Comparison of ENCODE assay signal across 1 cellular context in the genomic region with DNA sequence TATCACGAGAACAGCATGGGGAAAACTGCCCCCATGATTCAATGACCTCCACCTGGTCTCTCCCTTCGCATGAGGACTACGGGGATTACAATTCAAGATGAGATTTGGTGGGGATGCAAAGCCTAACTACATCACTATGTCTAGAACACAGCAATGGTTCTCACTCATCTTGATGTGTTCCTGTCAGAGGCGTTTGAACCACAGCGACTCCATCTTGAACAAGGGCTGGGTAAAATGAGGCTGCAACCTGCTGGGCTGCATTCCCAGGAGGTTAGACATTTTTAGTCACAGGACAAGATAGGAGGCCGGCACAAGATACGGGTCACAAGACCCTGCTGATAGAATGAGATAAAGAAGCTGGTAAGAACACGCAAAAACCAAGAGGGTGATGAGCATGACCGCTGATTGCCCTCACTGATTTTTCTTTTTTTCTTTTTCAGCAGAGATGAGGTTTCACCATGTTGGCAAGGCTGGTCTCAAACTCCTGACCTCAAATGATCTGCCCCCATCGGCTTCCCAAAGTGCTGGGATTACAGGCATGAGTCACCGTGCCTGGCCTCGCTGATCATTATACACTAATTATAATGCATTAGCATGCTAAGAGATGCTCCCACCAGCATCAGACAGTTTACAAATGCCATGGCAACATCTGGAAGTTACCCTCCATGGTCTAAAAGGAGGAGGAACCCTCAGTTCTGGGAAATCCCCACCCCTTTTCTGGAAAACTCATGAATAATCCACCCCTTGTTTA.
A peak's percentile ranks its signal among the peaks of the same experiment; 100 is the strongest.
TF ChIP-seq lines count a peak whose summit lies in the region.

No MANE protein-coding gene starts in this region.

TF ChIP-seq in K562, 482 proteins besides CTCF, POLR2A, EP300 and RAD21 (continued from another document and continues in another):
- TF ChIP-seq NFATC3 (IDR thresholded peaks at IDR 0.05), result no peak
- TF ChIP-seq GABPB2 (CRISPR knock-in tag; conservative IDR thresholded peaks at IDR 0.05), result no peak
- TF ChIP-seq ZNF324 (CRISPR knock-in tag; IDR thresholded peaks at IDR 0.05), result no peak
- TF ChIP-seq CHD4 (IDR thresholded peaks at IDR 0.05; ENCODE audit: insufficient read depth, insufficient replicate concordance, low read depth, low read length, poor library complexity, severe bottlenecking), result no peak
- TF ChIP-seq, protein P1, sequence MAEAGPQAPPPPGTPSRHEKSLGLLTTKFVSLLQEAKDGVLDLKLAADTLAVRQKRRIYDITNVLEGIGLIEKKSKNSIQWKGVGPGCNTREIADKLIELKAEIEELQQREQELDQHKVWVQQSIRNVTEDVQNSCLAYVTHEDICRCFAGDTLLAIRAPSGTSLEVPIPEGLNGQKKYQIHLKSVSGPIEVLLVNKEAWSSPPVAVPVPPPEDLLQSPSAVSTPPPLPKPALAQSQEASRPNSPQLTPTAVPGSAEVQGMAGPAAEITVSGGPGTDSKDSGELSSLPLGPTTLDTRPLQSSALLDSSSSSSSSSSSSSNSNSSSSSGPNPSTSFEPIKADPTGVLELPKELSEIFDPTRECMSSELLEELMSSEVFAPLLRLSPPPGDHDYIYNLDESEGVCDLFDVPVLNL (CRISPR knock-in tag; IDR thresholded peaks at IDR 0.05; ENCODE audit: low read depth), result no peak
- no peak for TF ChIP-seq ID3 (CRISPR knock-in tag; IDR thresholded peaks at IDR 0.05)
- TF ChIP-seq ID3 (tag; IDR thresholded peaks at IDR 0.05), result peak; percentile 77; the same call in 1 of the 2 replicates
- no peak for TF ChIP-seq IRF1 (CRISPR knock-in tag; IDR thresholded peaks at IDR 0.05; ENCODE audit: borderline replicate concordance)
- no peak for TF ChIP-seq CHCHD3 (CRISPR knock-in tag; IDR thresholded peaks at IDR 0.05)
- TF ChIP-seq MAX (CRISPR knock-in tag; IDR thresholded peaks at IDR 0.05), result no peak
- TF ChIP-seq MYBL2 (IDR thresholded peaks at IDR 0.05; ENCODE audit: low read depth), result no peak
- TF ChIP-seq MYBL2 (CRISPR knock-in tag; IDR thresholded peaks at IDR 0.05; ENCODE audit: borderline replicate concordance), result no peak
- TF ChIP-seq ZNF277 (CRISPR knock-in tag; IDR thresholded peaks at IDR 0.05; ENCODE audit: borderline replicate concordance), result no peak
- TF ChIP-seq ZNF121 (CRISPR knock-in tag; conservative IDR thresholded peaks at IDR 0.05), result no peak
- TF ChIP-seq SRSF9 (IDR thresholded peaks at IDR 0.05; ENCODE audit: borderline replicate concordance, low read depth, low read length), result no peak
- peak; percentile 24; the same call in 1 of the 2 replicates for TF ChIP-seq ETV1 (tag; conservative IDR thresholded peaks at IDR 0.05; ENCODE audit: low read depth)
- TF ChIP-seq ZNF224 (CRISPR knock-in tag; IDR thresholded peaks at IDR 0.05), result no peak
- peak; percentile 80; the same call in 1 of the 2 replicates for TF ChIP-seq SMAD3 (CRISPR knock-in tag; conservative IDR thresholded peaks at IDR 0.05)
- TF ChIP-seq, protein P2, sequence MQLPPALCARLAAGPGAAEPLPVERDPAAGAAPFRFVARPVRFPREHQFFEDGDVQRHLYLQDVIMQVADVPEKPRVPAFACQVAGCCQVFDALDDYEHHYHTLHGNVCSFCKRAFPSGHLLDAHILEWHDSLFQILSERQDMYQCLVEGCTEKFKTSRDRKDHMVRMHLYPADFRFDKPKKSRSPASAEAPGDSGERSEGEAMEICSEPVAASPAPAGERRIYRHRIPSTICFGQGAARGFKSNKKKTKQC (CRISPR knock-in tag; IDR thresholded peaks at IDR 0.05), result no peak
- no peak for TF ChIP-seq CBX3 (IDR thresholded peaks at IDR 0.05; ENCODE audit: borderline replicate concordance in 1 of 2, low read length in 2 of 2)
- TF ChIP-seq SRSF7 (optimal IDR thresholded peaks at IDR 0.05; ENCODE audit: low read depth, low read length), result no peak
- TF ChIP-seq SMARCC2 (IDR thresholded peaks at IDR 0.05; ENCODE audit: low read depth), result no peak
- no peak for TF ChIP-seq BRD9 (IDR thresholded peaks at IDR 0.05; ENCODE audit: low read depth, partially characterized antibody)
- TF ChIP-seq, protein P3, sequence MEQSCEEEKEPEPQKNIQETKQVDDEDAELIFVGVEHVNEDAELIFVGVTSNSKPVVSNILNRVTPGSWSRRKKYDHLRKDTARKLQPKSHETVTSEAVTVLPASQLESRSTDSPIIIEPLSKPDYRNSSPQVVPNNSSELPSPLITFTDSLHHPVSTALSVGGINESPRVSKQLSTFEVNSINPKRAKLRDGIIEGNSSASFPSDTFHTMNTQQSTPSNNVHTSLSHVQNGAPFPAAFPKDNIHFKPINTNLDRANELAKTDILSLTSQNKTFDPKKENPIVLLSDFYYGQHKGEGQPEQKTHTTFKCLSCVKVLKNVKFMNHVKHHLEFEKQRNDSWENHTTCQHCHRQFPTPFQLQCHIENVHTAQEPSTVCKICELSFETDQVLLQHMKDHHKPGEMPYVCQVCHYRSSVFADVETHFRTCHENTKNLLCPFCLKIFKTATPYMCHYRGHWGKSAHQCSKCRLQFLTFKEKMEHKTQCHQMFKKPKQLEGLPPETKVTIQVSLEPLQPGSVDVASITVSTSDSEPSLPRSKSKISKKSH (CRISPR knock-in tag; IDR thresholded peaks at IDR 0.05), result no peak
- TF ChIP-seq CLOCK (CRISPR knock-in tag; IDR thresholded peaks at IDR 0.05; ENCODE audit: borderline replicate concordance), result no peak
- no peak for TF ChIP-seq HDAC1 (IDR thresholded peaks at IDR 0.05)
- TF ChIP-seq ZSCAN29 (IDR thresholded peaks at IDR 0.05), result no peak
- no peak for TF ChIP-seq LCOR (CRISPR knock-in tag; IDR thresholded peaks at IDR 0.05)
- TF ChIP-seq, protein P4, sequence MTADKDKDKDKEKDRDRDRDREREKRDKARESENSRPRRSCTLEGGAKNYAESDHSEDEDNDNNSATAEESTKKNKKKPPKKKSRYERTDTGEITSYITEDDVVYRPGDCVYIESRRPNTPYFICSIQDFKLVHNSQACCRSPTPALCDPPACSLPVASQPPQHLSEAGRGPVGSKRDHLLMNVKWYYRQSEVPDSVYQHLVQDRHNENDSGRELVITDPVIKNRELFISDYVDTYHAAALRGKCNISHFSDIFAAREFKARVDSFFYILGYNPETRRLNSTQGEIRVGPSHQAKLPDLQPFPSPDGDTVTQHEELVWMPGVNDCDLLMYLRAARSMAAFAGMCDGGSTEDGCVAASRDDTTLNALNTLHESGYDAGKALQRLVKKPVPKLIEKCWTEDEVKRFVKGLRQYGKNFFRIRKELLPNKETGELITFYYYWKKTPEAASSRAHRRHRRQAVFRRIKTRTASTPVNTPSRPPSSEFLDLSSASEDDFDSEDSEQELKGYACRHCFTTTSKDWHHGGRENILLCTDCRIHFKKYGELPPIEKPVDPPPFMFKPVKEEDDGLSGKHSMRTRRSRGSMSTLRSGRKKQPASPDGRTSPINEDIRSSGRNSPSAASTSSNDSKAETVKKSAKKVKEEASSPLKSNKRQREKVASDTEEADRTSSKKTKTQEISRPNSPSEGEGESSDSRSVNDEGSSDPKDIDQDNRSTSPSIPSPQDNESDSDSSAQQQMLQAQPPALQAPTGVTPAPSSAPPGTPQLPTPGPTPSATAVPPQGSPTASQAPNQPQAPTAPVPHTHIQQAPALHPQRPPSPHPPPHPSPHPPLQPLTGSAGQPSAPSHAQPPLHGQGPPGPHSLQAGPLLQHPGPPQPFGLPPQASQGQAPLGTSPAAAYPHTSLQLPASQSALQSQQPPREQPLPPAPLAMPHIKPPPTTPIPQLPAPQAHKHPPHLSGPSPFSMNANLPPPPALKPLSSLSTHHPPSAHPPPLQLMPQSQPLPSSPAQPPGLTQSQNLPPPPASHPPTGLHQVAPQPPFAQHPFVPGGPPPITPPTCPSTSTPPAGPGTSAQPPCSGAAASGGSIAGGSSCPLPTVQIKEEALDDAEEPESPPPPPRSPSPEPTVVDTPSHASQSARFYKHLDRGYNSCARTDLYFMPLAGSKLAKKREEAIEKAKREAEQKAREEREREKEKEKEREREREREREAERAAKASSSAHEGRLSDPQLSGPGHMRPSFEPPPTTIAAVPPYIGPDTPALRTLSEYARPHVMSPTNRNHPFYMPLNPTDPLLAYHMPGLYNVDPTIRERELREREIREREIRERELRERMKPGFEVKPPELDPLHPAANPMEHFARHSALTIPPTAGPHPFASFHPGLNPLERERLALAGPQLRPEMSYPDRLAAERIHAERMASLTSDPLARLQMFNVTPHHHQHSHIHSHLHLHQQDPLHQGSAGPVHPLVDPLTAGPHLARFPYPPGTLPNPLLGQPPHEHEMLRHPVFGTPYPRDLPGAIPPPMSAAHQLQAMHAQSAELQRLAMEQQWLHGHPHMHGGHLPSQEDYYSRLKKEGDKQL (CRISPR knock-in tag; IDR thresholded peaks at IDR 0.05; ENCODE audit: borderline replicate concordance), result no peak
- TF ChIP-seq PPARD (CRISPR knock-in tag; IDR thresholded peaks at IDR 0.05), result no peak
- no peak for TF ChIP-seq XRCC4 (IDR thresholded peaks at IDR 0.05; ENCODE audit: extremely low read depth, insufficient read depth, insufficient read length)
- no peak for TF ChIP-seq TSC22D4 (tag; IDR thresholded peaks at IDR 0.05)
- TF ChIP-seq ARNT (IDR thresholded peaks at IDR 0.05), result no peak
- no peak for TF ChIP-seq ZNF124 (CRISPR knock-in tag; IDR thresholded peaks at IDR 0.05)
- TF ChIP-seq SNIP1 (IDR thresholded peaks at IDR 0.05; ENCODE audit: low read depth), result no peak
- no peak for TF ChIP-seq EP400 (IDR thresholded peaks at IDR 0.05)
- no peak for TF ChIP-seq CHD2 (IDR thresholded peaks at IDR 0.05; ENCODE audit: low read depth, low read length)
- no peak for TF ChIP-seq NFIC (IDR thresholded peaks at IDR 0.05)
- no peak for TF ChIP-seq KDM4B (IDR thresholded peaks at IDR 0.05; ENCODE audit: borderline replicate concordance in 2 of 2, low read depth in 1 of 2)
- TF ChIP-seq, protein P5, sequence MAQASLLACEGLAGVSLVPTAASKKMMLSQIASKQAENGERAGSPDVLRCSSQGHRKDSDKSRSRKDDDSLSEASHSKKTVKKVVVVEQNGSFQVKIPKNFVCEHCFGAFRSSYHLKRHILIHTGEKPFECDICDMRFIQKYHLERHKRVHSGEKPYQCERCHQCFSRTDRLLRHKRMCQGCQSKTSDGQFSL (CRISPR knock-in tag; IDR thresholded peaks at IDR 0.05), result no peak
- TF ChIP-seq, protein P5 (tag; IDR thresholded peaks at IDR 0.05), result peak in 1 of 2 experiments; percentile 55; a peak in 1 of 4 replicates
- no peak for TF ChIP-seq IRF2 (CRISPR knock-in tag; IDR thresholded peaks at IDR 0.05)
- TF ChIP-seq PHF20 (IDR thresholded peaks at IDR 0.05; ENCODE audit: partially characterized antibody), result no peak
- no peak for TF ChIP-seq SMARCB1 (IDR thresholded peaks at IDR 0.05; ENCODE audit: insufficient read length, low read depth)
- TF ChIP-seq E2F1 (CRISPR knock-in tag; IDR thresholded peaks at IDR 0.05), result no peak
- TF ChIP-seq HEY1 (CRISPR knock-in tag; IDR thresholded peaks at IDR 0.05; ENCODE audit: borderline replicate concordance), result no peak
- peak; percentile 73 for TF ChIP-seq HDAC8 (tag; IDR thresholded peaks at IDR 0.05)
- no peak for TF ChIP-seq SRSF1 (IDR thresholded peaks at IDR 0.05; ENCODE audit: low read depth, low read length)
- no peak for TF ChIP-seq FUS (optimal IDR thresholded peaks at IDR 0.05; ENCODE audit: low read depth, low read length)
- no peak for TF ChIP-seq ATF7 (IDR thresholded peaks at IDR 0.05)
- no peak for TF ChIP-seq ZNF311 (CRISPR knock-in tag; IDR thresholded peaks at IDR 0.05)
- no peak for TF ChIP-seq ARID1B (IDR thresholded peaks at IDR 0.05)
